Comparison of ENCODE assay signal across 18 cellular contexts in genomic region chr11:40247023-40247422, GRCh38.
DNase-seq lines count a peak whose midpoint lies in the region; ATAC-seq, FAIRE-seq and TF ChIP-seq lines count a peak whose summit lies in the region.
"Had no signal": no experiment of that assay in that cellular context is flagged by ENCODE, and none has a peak within 500 bp of the region (broad histone marks: within the 10 kb centered on the region; RNA-seq: fewer than 3 reads in every experiment).

No MANE protein-coding gene starts in this region.

- no peak overlapping the region for H2BK20ac ChIP-seq in H9 (ENCODE audit: low read depth, low read length, poor library complexity, severe bottlenecking)

- no peak overlapping the region for H3K18ac ChIP-seq in H9 (ENCODE audit: insufficient read length, low read depth, low read length)

- no peaks in the 10 kb centered on the region; a peak in 1 of 5 replicates for H3K9me3 Mint-ChIP-seq in H9

- no peaks in the 10 kb centered on the region for H3K79me2 ChIP-seq in H9 (ENCODE audit: insufficient read depth, low read length)

- no peak overlapping the region for H3K56ac ChIP-seq in H9 (ENCODE audit: insufficient read length, low read depth, low read length)

- H2AK5ac ChIP-seq in H9 (ENCODE audit: insufficient read length, low read length) = no peak overlapping the region

- peak overlapping the region; percentile 19 for H3K4me2 ChIP-seq in H9 (ENCODE audit: insufficient read depth, insufficient read length, low read length)

- no peaks in the 10 kb centered on the region for H3K36me3 ChIP-seq in NT2/D1 (ENCODE audit: insufficient read depth, insufficient read length, low read length)

- H3K4me3 Mint-ChIP-seq in H9 = peak overlapping the region; percentile 7 to 38; a peak in 4 of 5 replicates
- H3K4me3 Mint-ChIP-seq: B cell; CD4-positive, alpha-beta T cell had no signal

- DNase-seq in H9 (no peak), NT2/D1 (ENCODE audit: low read depth, low spot score) (peak; percentile 74), iPS DF 4.7 (ENCODE audit: extremely low read depth, low spot score) (peak; percentile 30), GM19239 (ENCODE audit: insufficient read length, low spot score) (no peak), T-helper 2 cell (no peak)
- DNase-seq in stimulated activated CD8-positive, alpha-beta memory T cell treated with anti-CD3 and anti-CD28 coated beads, Interleukin-4, amount 100 ng/mL, for 48 hours = no peak
- DNase-seq: ACHN; C1 segment of cervical spinal cord; Calu3; CD4-positive, alpha-beta T cell; DMS 273 treated with DMSO at 0.1 percent for 48 hours; Karpas-422 had no signal

- H2BK5ac ChIP-seq in H9 (ENCODE audit: insufficient read length, low read length) = no peak overlapping the region

- H3K27ac ChIP-seq in H9 (ENCODE audit: insufficient read length, low read depth, low read length) = no peak overlapping the region

- no peaks in the 10 kb centered on the region for H4K20me1 ChIP-seq in H9 (ENCODE audit: control insufficient read depth, insufficient read depth, insufficient read length)

- no peaks in the 10 kb centered on the region for H3K79me1 ChIP-seq in H9 (ENCODE audit: insufficient read depth, low read depth, low read length, poor library complexity, severe bottlenecking)

- H4K91ac ChIP-seq in H9 (ENCODE audit: insufficient read length, low read depth, low read length) = no peak overlapping the region

- peaks cover 13% of the 10 kb centered on the region for H3K27me3 Mint-ChIP-seq in H9 (ENCODE audit: low read depth)
- H3K27me3 Mint-ChIP-seq: B cell; CD4-positive, alpha-beta T cell had no signal

- no peak overlapping the region for H3K14ac ChIP-seq in H9 (ENCODE audit: insufficient read depth, low read length)

- no peak overlapping the region for H4K8ac ChIP-seq in H9 (replicated peaks; ENCODE audit: insufficient read length, low read depth, low read length)

- H2BK15ac ChIP-seq in H9 (ENCODE audit: low read depth, low read length) = no peak overlapping the region

- FAIRE-seq in GM19239 (lab: Jason Lieb, UNC) = no peak
- FAIRE-seq: G401.6, GM12891, K562 had no signal

- no peak overlapping the region for H2BK12ac ChIP-seq in H9 (ENCODE audit: insufficient read length, low read depth, low read length)

- WGBS in H9 (ENCODE audit: extremely low coverage, insufficient read length, low lambda C conversion rate) = no CpG with 5 or more reads among the region's 3 CpGs

- H3K36me3 Mint-ChIP-seq in H9 (ENCODE audit: insufficient read depth in 1 of 3, low read depth in 3 of 3) = no peaks in the 10 kb centered on the region; a peak in 1 of 7 replicates

- H3K4me1 Mint-ChIP-seq in H9 = peaks cover 22 to 23% of the 10 kb centered on the region in 2 experiments
- H3K4me1 Mint-ChIP-seq: B cell had no signal

- no peak overlapping the region for H4K5ac ChIP-seq in H9 (ENCODE audit: insufficient read length, low read depth, low read length)

- no peaks in the 10 kb centered on the region for H3K23me2 ChIP-seq in H9 (ENCODE audit: insufficient read length, low read depth, low read length, poor library complexity, severe bottlenecking)

- no peak overlapping the region for H3K9ac ChIP-seq in H9 (ENCODE audit: extremely low read depth, insufficient read length, low read length)
- no peak overlapping the region for H3K9ac ChIP-seq in NT2/D1 (ENCODE audit: insufficient read length, low read depth)

- no peak overlapping the region for H3T11ph ChIP-seq in H9 (ENCODE audit: low read length)

- H3K4ac ChIP-seq in H9 (ENCODE audit: low read depth, low read length) = no peak overlapping the region

- no peak for ATAC-seq in GM21381 (IDR thresholded peaks at IDR 0.05; ENCODE audit: unreplicated experiment)
- ATAC-seq: HCT116, K562 had no signal

- H3K4me3 ChIP-seq in NT2/D1 (ENCODE audit: insufficient read length, low read depth) = no peak overlapping the region
- H3K4me3 ChIP-seq: K562 had no signal

- no peak overlapping the region for H3K23ac ChIP-seq in H9 (ENCODE audit: insufficient read length, low read depth, low read length)

- H2AFZ ChIP-seq in H9 (ENCODE audit: low read length) = no peak overlapping the region

- peaks cover 6% of the 10 kb centered on the region; the same call in 1 of the 2 replicates for H3K4me1 ChIP-seq in H9 (ENCODE audit: insufficient read depth, low read length)
- no peaks in the 10 kb centered on the region for H3K4me1 ChIP-seq in NT2/D1 (ENCODE audit: insufficient read depth, insufficient read length)

- no peak for TF ChIP-seq CTCF in H9 (conservative IDR thresholded peaks at IDR 0.05)

- peak overlapping the region in 1 of 3 experiments; percentile 64; a peak in 2 of 7 replicates for H3K27ac Mint-ChIP-seq in H9
- H3K27ac Mint-ChIP-seq: B cell; CD4-positive, alpha-beta T cell had no signal

- no peaks in the 10 kb centered on the region for H3K9me3 ChIP-seq in H9 (ENCODE audit: control insufficient read depth, low read depth, low read length)
- H3K9me3 ChIP-seq in NT2/D1 (ENCODE audit: insufficient read depth, low read length) = peaks cover 8% of the 10 kb centered on the region; the same call in 1 of the 2 replicates

- H2BK120ac ChIP-seq in H9 (ENCODE audit: low read depth, low read length, poor library complexity, severe bottlenecking) = no peak overlapping the region

- H3K27me3 ChIP-seq in H9 (ENCODE audit: insufficient read depth, low read length) (peaks cover 2% of the 10 kb centered on the region; the same call in 1 of the 2 replicates), NT2/D1 (ENCODE audit: insufficient read depth, insufficient read length) (peaks cover 5% of the 10 kb centered on the region)

Comparison
In these comparisons a context has a peak if more than half of its experiments do, and no peak if none do; other contexts are left out.
1. DNase-seq: peak in NT2/D1 (single experiment) and iPS DF 4.7 (single experiment); none in H9 (single experiment), GM19239 (single experiment), T-helper 2 cell (0 of 5) and stimulated activated CD8-positive, alpha-beta memory T cell treated with anti-CD3 and anti-CD28 coated beads, Interleukin-4, amount 100 ng/mL, for 48 hours (single experiment).